In the genomic region with DNA sequence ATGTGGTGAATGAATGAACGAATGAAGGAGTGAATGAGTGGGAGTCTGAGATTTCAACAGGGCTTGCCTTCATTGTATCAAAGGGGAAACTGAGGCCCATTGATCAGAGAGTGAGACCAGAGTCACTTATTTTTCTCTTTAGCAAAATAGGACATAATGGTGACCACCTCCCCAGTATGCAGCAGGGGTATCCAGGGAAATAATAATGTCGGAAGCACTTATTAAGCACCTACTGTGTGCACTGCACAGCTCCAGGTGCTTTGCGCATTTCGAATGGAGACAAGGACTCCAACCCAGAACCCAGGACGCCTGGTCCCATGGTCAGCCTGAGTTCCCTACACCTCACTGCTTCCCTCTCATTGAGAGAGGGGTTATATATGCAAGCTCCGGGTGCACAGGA, we compare ENCODE assay signal across 1 cellular context.
A peak's percentile ranks its signal among the peaks of the same experiment; 100 is the strongest.
TF ChIP-seq lines count a peak whose summit lies in the region.

No MANE protein-coding gene starts in this region.

TF ChIP-seq in K562, 482 proteins besides CTCF, POLR2A, EP300 and RAD21:
- TF ChIP-seq ZFP36 (IDR thresholded peaks at IDR 0.05; ENCODE audit: low read depth, low read length, partially characterized antibody) (peak; percentile 6), ZKSCAN8 (CRISPR knock-in tag; IDR thresholded peaks at IDR 0.05) (peak; percentile 77; the same call in 1 of the 2 replicates), ZKSCAN1 (IDR thresholded peaks at IDR 0.05; ENCODE audit: low read depth, low read length) (peak; percentile 49; the same call in 1 of the 2 replicates), NONO (IDR thresholded peaks at IDR 0.05; ENCODE audit: low read depth in 2 of 2, low read length in 1 of 2) (no peak), HMGN3 (IDR thresholded peaks at IDR 0.05; ENCODE audit: borderline replicate concordance, extremely low read depth, insufficient read length, low read depth, low read length) (no peak)
- TF ChIP-seq, protein P1, sequence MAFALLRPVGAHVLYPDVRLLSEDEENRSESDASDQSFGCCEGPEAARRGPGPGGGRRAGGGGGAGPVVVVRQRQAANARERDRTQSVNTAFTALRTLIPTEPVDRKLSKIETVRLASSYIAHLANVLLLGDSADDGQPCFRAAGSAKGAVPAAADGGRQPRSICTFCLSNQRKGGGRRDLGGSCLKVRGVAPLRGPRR (CRISPR knock-in tag; IDR thresholded peaks at IDR 0.05): no peak
